Comparison of ENCODE assay signal across 9 cellular contexts in genomic region chr16:86874141-86874540, GRCh38.
A peak's percentile ranks its signal among the peaks of the same experiment; 100 is the strongest.
DNase-seq lines count a peak whose midpoint lies in the region; ATAC-seq and TF ChIP-seq lines count a peak whose summit lies in the region.
"Had no signal": no experiment of that assay in that cellular context is flagged by ENCODE, and none has a peak within 500 bp of the region (broad histone marks: within the 10 kb centered on the region; RNA-seq: fewer than 3 reads in every experiment).

No MANE protein-coding gene starts in this region.

- no peaks in the 10 kb centered on the region for H3K9me3 Mint-ChIP-seq in progenitor cell of endocrine pancreas (ENCODE audit: low read depth)

- in situ Hi-C loops in astrocyte of the cerebellum (cut with HindIII; ENCODE audit: low sequenced_read_pairs), result loop anchor here (5.0 kb wide), 1 partner anchor 57 kb away; no protein-coding TSS in a partner anchor

- H3K4me1 Mint-ChIP-seq in progenitor cell of endocrine pancreas (ENCODE audit: low read depth), result no peaks in the 10 kb centered on the region

- DNase-seq in M059J (ENCODE audit: low read depth) (peak; percentile 37), astrocyte of the cerebellum (ENCODE audit: low read depth) (no peak), progenitor cell of endocrine pancreas (ENCODE audit: low spot score, unreplicated experiment) (no peak), C1 segment of cervical spinal cord (lab: John Stamatoyannopoulos, UW) (no peak), NCI-H774 (lab: John Stamatoyannopoulos, UW) (no peak), NCI-H2196 treated with DMSO at 0.1 percent for 48 hours (lab: John Stamatoyannopoulos, UW; ENCODE audit: unreplicated experiment) (no peak)

- no peak for ATAC-seq in GM18520 (IDR thresholded peaks at IDR 0.05; ENCODE audit: unreplicated experiment)

- H3K27me3 Mint-ChIP-seq in progenitor cell of endocrine pancreas, result peaks cover 42% of the 10 kb centered on the region

- no peaks in the 10 kb centered on the region for H3K36me3 Mint-ChIP-seq in progenitor cell of endocrine pancreas (ENCODE audit: insufficient read depth)

- no peak overlapping the region for H3K4me3 Mint-ChIP-seq in progenitor cell of endocrine pancreas (ENCODE audit: low read depth)

- H3K27ac Mint-ChIP-seq in progenitor cell of endocrine pancreas, result peak overlapping the region; percentile 10

- H3K4me3 ChIP-seq in astrocyte of the cerebellum (ENCODE audit: low read depth, low read length), result no peak overlapping the region
- H3K4me3 ChIP-seq: SJSA1 had no signal

- peak; percentile 84 for TF ChIP-seq CTCF in GM12872 (IDR thresholded peaks at IDR 0.05; ENCODE audit: insufficient read depth, low read depth, low read length)
- peak; percentile 60 for TF ChIP-seq CTCF in astrocyte of the cerebellum (IDR thresholded peaks at IDR 0.05; ENCODE audit: low read depth, low read length, missing control alignments)
- peak; percentile 47 for TF ChIP-seq CTCF in progenitor cell of endocrine pancreas (IDR thresholded peaks at IDR 0.05; ENCODE audit: unreplicated experiment)
